28 cellular contexts compared by ENCODE assay signal in the genomic region with DNA sequence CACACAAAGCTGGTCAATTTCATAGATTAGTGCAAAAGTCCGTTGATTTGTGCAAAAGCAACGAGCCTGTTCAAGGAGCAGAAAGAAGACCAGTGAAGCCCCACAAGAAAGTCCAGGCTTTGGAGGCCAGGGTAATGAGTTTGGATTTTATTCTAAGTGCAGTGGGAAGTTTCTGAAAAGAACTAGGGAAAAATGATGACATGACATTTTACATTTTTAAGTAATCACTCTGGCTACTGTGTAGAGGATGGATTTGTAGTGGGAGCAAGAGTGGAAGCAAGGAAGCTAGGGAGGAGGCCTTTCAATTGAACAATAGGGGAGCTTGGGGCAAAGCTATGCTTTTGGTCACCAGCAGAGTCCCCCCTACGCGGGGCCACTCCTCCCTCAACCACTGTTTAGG.
"Had no signal": no experiment of that assay in that cellular context is flagged by ENCODE, and none has a peak within 500 bp of the region (broad histone marks: within the 10 kb centered on the region; RNA-seq: fewer than 3 reads in every experiment).

No MANE protein-coding gene starts in this region.

- H3K27ac ChIP-seq: brain microvascular endothelial cell, colonic mucosa, epithelial cell of prostate, esophagus squamous epithelium, gastroesophageal sphincter, heart right ventricle, hepatocyte, WERI-Rb-1 had no signal

- FAIRE-seq: astrocyte, endometrium, endothelial cell of umbilical vein had no signal

- DNase-seq: activated B cell treated with CpG ODN at 0.5 μM for 24 hours; activated CD4-positive, alpha-beta T cell treated with anti-CD3 and anti-CD28 coated beads for 48 hours; activated CD4-positive, alpha-beta T cell treated with anti-CD3 and anti-CD28 coated beads, Interleukin-2, amount 50 U/mL, for 1 hour; activated CD4-positive, alpha-beta T cell treated with anti-CD3 and anti-CD28 coated beads, Interleukin-2, amount 50 U/mL, for 48 hours; activated CD8-positive, alpha-beta memory T cell treated with anti-CD3 and anti-CD28 coated beads for 24 hours; activated CD8-positive, alpha-beta T cell treated with anti-CD3 and anti-CD28 coated beads for 36 hours; activated effector memory CD4-positive, alpha-beta T cell treated with Interleukin-2 at 50 U/mL for 16 hours; activated gamma-delta T cell treated with Interleukin-2 at 50 U/mL for 16 hours; activated naive CD4-positive, alpha-beta T cell treated with anti-CD3 and anti-CD28 coated beads, Interleukin-2, amount 50 U/mL, for 16 hours; activated naive CD4-positive, alpha-beta T cell treated with Interleukin-2 at 50 U/mL for 16 hours; activated T-cell treated with anti-CD3 and anti-CD28 coated beads, Interleukin-2, amount 50 U/mL, for 4 hours; amniotic stem cell; anterior cingulate cortex; brain microvascular endothelial cell; caudate nucleus; colonic mucosa; effector CD8-positive, alpha-beta T cell; esophagus squamous epithelium; heart right ventricle; WERI-Rb-1 had no signal

- H3K4me3 ChIP-seq: colonic mucosa, esophagus squamous epithelium, gastroesophageal sphincter, heart right ventricle, hepatocyte had no signal

- H3K79me2 ChIP-seq: hepatocyte had no signal

- ATAC-seq: activated CD4-positive, CD25-positive, alpha-beta regulatory T cell treated with anti-CD3 and anti-CD28 coated beads, Interleukin-2, amount 50 U/mL, for 24 hours; activated CD8-positive, alpha-beta T cell treated with anti-CD3 and anti-CD28 coated beads for 36 hours; activated T-cell treated with anti-CD3 and anti-CD28 coated beads, Interleukin-2, amount 50 U/mL, for 4 hours; activated T-helper 17 cell treated with anti-CD3 and anti-CD28 coated beads, Interleukin-2, amount 50 U/mL, for 72 hours; gastroesophageal sphincter; heart right ventricle had no signal

- H3K4me1 ChIP-seq: colonic mucosa, gastroesophageal sphincter had no signal

- H3K27me3 ChIP-seq: brain microvascular endothelial cell, colonic mucosa, gastroesophageal sphincter, hepatocyte had no signal

- H3K36me3 ChIP-seq: brain microvascular endothelial cell, colonic mucosa, esophagus squamous epithelium, gastroesophageal sphincter, heart right ventricle, WERI-Rb-1 had no signal

- H2AFZ ChIP-seq: hepatocyte had no signal

- H3K9me3 ChIP-seq: colonic mucosa, esophagus squamous epithelium, gastroesophageal sphincter, heart right ventricle had no signal

- H3K4me2 ChIP-seq: hepatocyte had no signal
